34 cellular contexts compared by ENCODE assay signal in genomic region chr10:117914330-117914729, GRCh38.
"Had no signal": no experiment of that assay in that cellular context is flagged by ENCODE, and none has a peak within 500 bp of the region (broad histone marks: within the 10 kb centered on the region; RNA-seq: fewer than 3 reads in every experiment).

No MANE protein-coding gene starts in this region.

- ATAC-seq: activated naive CD4-positive, alpha-beta T cell treated with anti-CD3 and anti-CD28 coated beads, Interleukin-2, amount 50 U/mL, for 72 hours; activated naive CD8-positive, alpha-beta T cell treated with anti-CD3 and anti-CD28 coated beads, Interleukin-2, amount 50 U/mL, for 24 hours; activated T-cell treated with anti-CD3 and anti-CD28 coated beads, Interleukin-2, amount 50 U/mL, for 4 hours; activated T-cell treated with anti-CD3 and anti-CD28 coated beads, Interleukin-2, amount 50 U/mL, for 72 hours; activated T-helper 17 cell treated with anti-CD3 and anti-CD28 coated beads, Interleukin-2, amount 50 U/mL, for 72 hours; body of pancreas had no signal

- H3K27ac ChIP-seq: adrenal gland, ascending aorta, body of pancreas, brain microvascular endothelial cell, breast epithelium, cardiac muscle cell had no signal

- H3K9me3 ChIP-seq: adrenal gland, ascending aorta, body of pancreas, breast epithelium had no signal

- DNase-seq: activated effector memory CD4-positive, alpha-beta T cell treated with anti-CD3 and anti-CD28 coated beads, Interleukin-2, amount 50 U/mL, for 16 hours; activated effector memory CD4-positive, alpha-beta T cell treated with Interleukin-2 at 50 U/mL for 16 hours; activated gamma-delta T cell; activated gamma-delta T cell treated with Interleukin-2 at 50 U/mL for 16 hours; activated naive CD4-positive, alpha-beta T cell; activated naive CD4-positive, alpha-beta T cell treated with anti-CD3 and anti-CD28 coated beads for 36 hours; activated naive CD4-positive, alpha-beta T cell treated with anti-CD3 and anti-CD28 coated beads, Interleukin-2, amount 10 ng/mL, durations not matched to agents 7 days and 5 days; activated naive CD4-positive, alpha-beta T cell treated with anti-CD3 and anti-CD28 coated beads, Interleukin-2, amount 50 U/mL, for 16 hours; activated naive CD4-positive, alpha-beta T cell treated with Interleukin-2 at 50 U/mL for 16 hours; activated naive CD8-positive, alpha-beta T cell treated with anti-CD3 and anti-CD28 coated beads for 36 hours; activated naive CD8-positive, alpha-beta T cell treated with anti-CD3 and anti-CD28 coated beads, Interleukin-2, amount 10 ng/mL, durations not matched to agents 7 days and 5 days; activated naive CD8-positive, alpha-beta T cell treated with anti-CD3 and anti-CD28 coated beads, Interleukin-2, amount 50 U/mL, for 24 hours; activated T-cell treated with anti-CD3 and anti-CD28 coated beads, Interleukin-2, amount 50 U/mL, for 1 hour; activated T-cell treated with anti-CD3 and anti-CD28 coated beads, Interleukin-2, amount 50 U/mL, for 24 hours; activated T-cell treated with anti-CD3 and anti-CD28 coated beads, Interleukin-2, amount 50 U/mL, for 4 hours; activated T-cell treated with anti-CD3 and anti-CD28 coated beads, Interleukin-2, amount 50 U/mL, for 48 hours; activated T-cell treated with anti-CD3 and anti-CD28 coated beads, Interleukin-2, amount 50 U/mL, for 72 hours; adrenal gland; amniotic stem cell; amygdala; anterior cingulate cortex; aorta; body of pancreas; brain microvascular endothelial cell; caudate nucleus; central memory CD4-positive, alpha-beta T cell; cerebellar nuclear complex had no signal

- FAIRE-seq: astrocyte, bronchial epithelial cell had no signal

- H3K4me3 ChIP-seq: adrenal gland, ascending aorta, body of pancreas, breast epithelium, cardiac muscle cell had no signal

- H3K4me1 ChIP-seq: adrenal gland, ascending aorta, body of pancreas, breast epithelium had no signal

- H3K27me3 ChIP-seq: ascending aorta, body of pancreas, brain microvascular endothelial cell had no signal

- H3K36me3 ChIP-seq: adrenal gland, ascending aorta, brain microvascular endothelial cell, breast epithelium, cardiac muscle cell had no signal
